18 cellular contexts compared by ENCODE assay signal in the genomic region with DNA sequence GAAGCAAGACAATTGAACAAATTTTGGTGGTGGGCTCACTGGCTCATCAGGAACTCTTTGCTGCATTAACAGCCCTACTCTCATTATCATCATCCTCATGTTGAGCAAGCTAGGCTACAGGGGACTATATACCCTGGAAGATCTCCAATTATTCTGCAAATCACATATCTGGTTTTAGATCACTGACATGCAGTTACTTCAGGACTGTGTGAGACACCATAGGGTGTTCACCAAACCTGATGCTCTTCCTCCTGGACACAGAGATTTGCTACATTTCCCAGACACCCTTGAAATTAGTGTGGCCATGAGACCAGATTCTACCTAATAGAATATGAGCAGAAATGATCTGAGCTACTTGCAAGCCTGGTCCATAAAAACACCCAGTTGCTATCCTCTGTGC. TPM values are rescaled to one million over a fixed set of nuclear protein-coding genes. Genes with fewer than 3 reads are reported as not detected.
A peak's percentile ranks its signal among the peaks of the same experiment; 100 is the strongest.
DNase-seq lines count a peak whose midpoint lies in the region; ATAC-seq and TF ChIP-seq lines count a peak whose summit lies in the region.
"Had no signal": no experiment of that assay in that cellular context is flagged by ENCODE, and none has a peak within 500 bp of the region (broad histone marks: within the 10 kb centered on the region; RNA-seq: fewer than 3 reads in every experiment).

No MANE protein-coding gene starts in this region.

- H3K27ac Mint-ChIP-seq in GM23338: no peak overlapping the region
- H3K27ac Mint-ChIP-seq: activated CD4-positive, alpha-beta T cell treated with anti-CD3 and anti-CD28 coated beads, Interleukin-2, amount 10 ng/mL, durations not matched to agents 24 days and 14 days; activated naive CD4-positive, alpha-beta T cell treated with anti-CD3 and anti-CD28 coated beads for 36 hours; memory B cell; neural progenitor cell had no signal

- ATAC-seq in upper lobe of right lung: no peak
- no peak for ATAC-seq in HG02840 (IDR thresholded peaks at IDR 0.05; ENCODE audit: low FRiP score, unreplicated experiment)
- ATAC-seq in GM23338: no peak
- ATAC-seq: K562 had no signal

- no peaks in the 10 kb centered on the region for H3K79me2 ChIP-seq in GM23338 (replicated peaks; ENCODE audit: insufficient read depth)

- intact Hi-C loops in upper lobe of right lung (cut with DNase I): no loop called here

- no peaks in the 10 kb centered on the region for H3F3A ChIP-seq in GM23338 (replicated peaks; ENCODE audit: low read depth)

- H3K4me2 ChIP-seq in GM23338: no peak overlapping the region
- H3K4me2 ChIP-seq: BLaER1, neural progenitor cell had no signal

- H3K9me2 ChIP-seq in GM23338 (ENCODE audit: insufficient read depth): no peaks in the 10 kb centered on the region

- no peak overlapping the region for H2AFZ ChIP-seq in GM23338
- H2AFZ ChIP-seq: neural progenitor cell had no signal

- no peaks in the 10 kb centered on the region for H4K20me1 ChIP-seq in GM23338 (replicated peaks; ENCODE audit: insufficient read depth)
- H4K20me1 ChIP-seq: BLaER1 had no signal

- DNase-seq in M059J (ENCODE audit: low read depth) (peak; percentile 41), coronary artery (ENCODE audit: low spot score) (no peak), upper lobe of right lung (no peak), Ammon's horn (ENCODE audit: low spot score) (no peak), GM23338 (ENCODE audit: low spot score) (no peak)
- DNase-seq: activated CD4-positive, alpha-beta T cell treated with anti-CD3 and anti-CD28 coated beads, Interleukin-2, amount 10 ng/mL, durations not matched to agents 24 days and 14 days; activated naive CD4-positive, alpha-beta T cell treated with anti-CD3 and anti-CD28 coated beads for 36 hours; heart right ventricle; NCI-H1092; NCI-H2107; retina; stimulated activated CD4-positive, alpha-beta T cell treated with anti-CD3 and anti-CD28 coated beads, Interleukin-2, amount 100 ng/mL, for 24 hours had no signal

- H3K9me3 ChIP-seq in muscle layer of duodenum (ENCODE audit: control insufficient read depth in 1 of 2, low read length in 2 of 2): no peaks in the 10 kb centered on the region
- H3K9me3 ChIP-seq in upper lobe of right lung: no peaks in the 10 kb centered on the region
- H3K9me3 ChIP-seq: BLaER1, heart right ventricle had no signal

- H3K27me3 Mint-ChIP-seq in GM23338 (ENCODE audit: insufficient read depth, low read depth, poor library complexity): peaks cover 2% of the 10 kb centered on the region
- H3K27me3 Mint-ChIP-seq: activated CD4-positive, alpha-beta T cell treated with anti-CD3 and anti-CD28 coated beads, Interleukin-2, amount 10 ng/mL, durations not matched to agents 24 days and 14 days had no signal

- peaks cover 16% of the 10 kb centered on the region for H3K4me1 Mint-ChIP-seq in GM23338
- H3K4me1 Mint-ChIP-seq: activated CD4-positive, alpha-beta T cell treated with anti-CD3 and anti-CD28 coated beads, Interleukin-2, amount 10 ng/mL, durations not matched to agents 24 days and 14 days; memory B cell had no signal

- H3K27ac ChIP-seq in coronary artery: peak overlapping the region in 1 of 2 donors; percentile 49
- H3K27ac ChIP-seq in muscle layer of duodenum (ENCODE audit: low read length): peak overlapping the region; percentile 65
- H3K27ac ChIP-seq in upper lobe of right lung: no peak overlapping the region
- H3K27ac ChIP-seq in GM23338 (ENCODE audit: low read depth): no peak overlapping the region
- H3K27ac ChIP-seq: BLaER1, heart right ventricle, neural progenitor cell had no signal

- H3K27me3 ChIP-seq in muscle layer of duodenum (ENCODE audit: low read depth, low read length) (no peaks in the 10 kb centered on the region), upper lobe of right lung (no peaks in the 10 kb centered on the region), GM23338 (ENCODE audit: insufficient read depth) (no peaks in the 10 kb centered on the region)
- H3K27me3 ChIP-seq: BLaER1, heart right ventricle, neural progenitor cell had no signal

- no peak overlapping the region for H3K4me3 Mint-ChIP-seq in GM23338
- H3K4me3 Mint-ChIP-seq: activated CD4-positive, alpha-beta T cell treated with anti-CD3 and anti-CD28 coated beads, Interleukin-2, amount 10 ng/mL, durations not matched to agents 24 days and 14 days; activated naive CD4-positive, alpha-beta T cell treated with anti-CD3 and anti-CD28 coated beads for 36 hours; memory B cell; neural progenitor cell had no signal

- H3K4me1 ChIP-seq in muscle layer of duodenum (ENCODE audit: control insufficient read depth in 1 of 2, insufficient read depth in 2 of 2, low read length in 2 of 2) (peaks cover 6% of the 10 kb centered on the region in 2 donors), upper lobe of right lung (peaks cover 15% of the 10 kb centered on the region), GM23338 (ENCODE audit: insufficient read depth) (no peaks in the 10 kb centered on the region)
- H3K4me1 ChIP-seq: BLaER1 had no signal

- H3K9me3 Mint-ChIP-seq in GM23338: no peaks in the 10 kb centered on the region
- H3K9me3 Mint-ChIP-seq: activated CD4-positive, alpha-beta T cell treated with anti-CD3 and anti-CD28 coated beads, Interleukin-2, amount 10 ng/mL, durations not matched to agents 24 days and 14 days; activated naive CD4-positive, alpha-beta T cell treated with anti-CD3 and anti-CD28 coated beads for 36 hours; memory B cell had no signal

- H3K36me3 ChIP-seq in muscle layer of duodenum (ENCODE audit: control insufficient read depth in 1 of 2, insufficient read depth in 2 of 2, low read length in 2 of 2) (no peaks in the 10 kb centered on the region), upper lobe of right lung (no peaks in the 10 kb centered on the region), GM23338 (ENCODE audit: insufficient read depth) (no peaks in the 10 kb centered on the region)
- H3K36me3 ChIP-seq: BLaER1, heart right ventricle, neural progenitor cell had no signal

- peak overlapping the region; percentile 10 for H3K4me3 ChIP-seq in coronary artery
- no peak overlapping the region for H3K4me3 ChIP-seq in muscle layer of duodenum (ENCODE audit: low read depth in 1 of 2, low read length in 2 of 2)
- no peak overlapping the region for H3K4me3 ChIP-seq in upper lobe of right lung
- H3K4me3 ChIP-seq in GM23338: no peak overlapping the region
- H3K4me3 ChIP-seq: BLaER1, heart right ventricle, K562, neural progenitor cell had no signal

- no peak for TF ChIP-seq CTCF in coronary artery (IDR thresholded peaks at IDR 0.05)
- no peak for TF ChIP-seq CTCF in upper lobe of right lung (IDR thresholded peaks at IDR 0.05)
- no peak for TF ChIP-seq CTCF in GM23338 (conservative IDR thresholded peaks at IDR 0.05; ENCODE audit: low read depth in 2 of 2)

- H3K36me3 Mint-ChIP-seq in GM23338 (ENCODE audit: low read depth): no peaks in the 10 kb centered on the region
- H3K36me3 Mint-ChIP-seq: memory B cell, neural progenitor cell had no signal

TF ChIP-seq in GM23338, 12 proteins besides CTCF, POLR2A, EP300 and RAD21 (continues in another document):
- TF ChIP-seq EZH2 (IDR thresholded peaks at IDR 0.05; ENCODE audit: low read depth, unreplicated experiment) (no peak), STAT1 (IDR thresholded peaks at IDR 0.05; ENCODE audit: unreplicated experiment) (no peak), ZNF331 (CRISPR knock-in tag; IDR thresholded peaks at IDR 0.05; ENCODE audit: low read depth) (no peak), ZNF114 (CRISPR knock-in tag; IDR thresholded peaks at IDR 0.05) (no peak)

RNA-seq across cellular contexts. Expression of gene ME3, which starts 23.0 kb away (rescaled TPM):
- total RNA-seq in M059J (2014; rRNA removed; shearing (Covaris generic)): 5.7 and 10.4 TPM in 2 replicates
- total RNA-seq in upper lobe of right lung: 24.7 TPM
- total RNA-seq in GM23338 (2014; rRNA removed; shearing (Covaris generic)): 3.8 and 4.0 TPM in 2 replicates
- polyA plus RNA-seq in GM23338 (2016; fragmentation: Nextera tagmentation; extraction: Ambion mirVana): 1.0 and 1.3 TPM in 2 replicates
- total RNA-seq: K562 had no signal
- polyA plus RNA-seq: K562 had no signal
